In the genomic region with DNA sequence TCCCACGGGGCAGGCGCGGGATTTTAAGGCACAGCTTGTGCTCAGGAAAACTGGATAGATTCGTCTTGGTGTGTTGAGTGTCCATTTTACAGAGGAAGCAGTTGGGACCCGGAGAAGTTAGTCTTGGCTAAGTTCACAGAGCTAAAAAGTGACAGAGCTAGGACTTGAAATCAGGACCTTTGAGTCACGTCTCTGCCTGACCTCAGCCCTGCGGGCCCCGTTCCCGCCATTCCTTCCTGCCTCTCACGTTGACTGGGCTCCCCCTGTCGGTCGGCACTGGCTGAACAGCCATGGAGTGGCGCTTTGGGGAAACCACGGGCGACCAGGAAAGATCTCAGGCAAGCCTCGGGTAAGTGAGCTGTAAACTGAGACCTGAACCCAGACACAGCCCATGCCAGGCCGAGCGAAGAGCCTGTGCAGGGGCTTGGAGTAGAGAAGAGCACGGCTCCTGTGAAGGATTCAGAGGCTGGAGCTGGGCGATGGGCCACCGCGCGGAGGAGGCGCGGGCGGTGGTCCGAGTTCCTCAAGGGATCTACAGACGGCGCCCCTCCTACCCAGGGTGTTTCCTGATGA, we compare ENCODE assay signal across 8 cellular contexts. TPM values are rescaled to one million over a fixed set of nuclear protein-coding genes. Genes with fewer than 3 reads are reported as not detected.
DNase-seq lines count a peak whose midpoint lies in the region; ATAC-seq, FAIRE-seq and TF ChIP-seq lines count a peak whose summit lies in the region.

No MANE protein-coding gene starts in this region.

- CTCF ChIA-PET in GM12878 (lab: Yijun Ruan, JAX) = interaction anchor here (0.6 to 3.2 kb wide), 78 partner anchors 8 to 606 kb away, joined by 3 to 139 read pairs (median 4); a partner anchor contains a TSS

- H3K4me2 ChIP-seq in BLaER1 (peak overlapping the region; percentile 85), GM12878 (ENCODE audit: control insufficient read depth, insufficient read depth) (peak overlapping the region; percentile 95), skeletal muscle satellite cell (ENCODE audit: low read length) (peak overlapping the region; percentile 85)

- H3K9me3 ChIP-seq in BLaER1 (no peaks in the 10 kb centered on the region), GM12878 (replicated peaks; ENCODE audit: control insufficient read depth, insufficient read depth, low read length) (no peaks in the 10 kb centered on the region), skeletal muscle satellite cell (replicated peaks; ENCODE audit: low read length) (no peaks in the 10 kb centered on the region)

- H2AFZ ChIP-seq in GM12878 (ENCODE audit: control insufficient read depth, low read depth, low read length) = peak overlapping the region; percentile 91

- in situ Hi-C loops in GM12878 (cut with MboI) = loop anchor here (5.0 kb wide), 2 partner anchors 255 to 345 kb away; no protein-coding TSS in a partner anchor

- H3K27me3 ChIP-seq in BLaER1 = no peaks in the 10 kb centered on the region
- H3K27me3 ChIP-seq in GM12878 (replicated peaks in 1 of 2; ENCODE audit: control insufficient read depth in 2 of 2, insufficient read depth in 2 of 2, low read length in 1 of 2) = no peaks in the 10 kb centered on the region
- peaks cover 11% of the 10 kb centered on the region for H3K27me3 ChIP-seq in skeletal muscle satellite cell (ENCODE audit: control insufficient read depth, insufficient read depth, low read length)

- peak overlapping the region; percentile 60 for H3K9ac ChIP-seq in BLaER1
- peak overlapping the region; percentile 76 for H3K9ac ChIP-seq in GM12878 (ENCODE audit: control insufficient read depth, insufficient read depth, low read length)
- peak overlapping the region; percentile 49 for H3K9ac ChIP-seq in skeletal muscle satellite cell (ENCODE audit: low read depth, low read length)

- peaks cover 22% of the 10 kb centered on the region for H3K4me1 ChIP-seq in BLaER1
- peaks cover 22% of the 10 kb centered on the region for H3K4me1 ChIP-seq in GM12878 (ENCODE audit: control insufficient read depth, insufficient read depth, low read length)
- H3K4me1 ChIP-seq in skeletal muscle satellite cell (ENCODE audit: control insufficient read depth, insufficient read depth, low read length) = peaks cover 6% of the 10 kb centered on the region

- TF ChIP-seq EP300 in GM12878 (IDR thresholded peaks at IDR 0.05; ENCODE audit: borderline replicate concordance in 1 of 2, control insufficient read depth in 1 of 2, low read depth in 2 of 2, low read length in 2 of 2) = no peak

- 0 out of 2 replicates have a peak, but pooled peaks have one; percentile 19 for TF ChIP-seq POLR2A in GM12878 (IDR thresholded peaks at IDR 0.05; ENCODE audit: low read depth, low read length)

- no TSS peak for BruUV-seq in GM12878 (replicated peaks; lab: Mats Ljungman, UMichigan)

- intact Hi-C loops in GM12878 (cut with micrococcal nuclease; ENCODE audit: unreplicated experiment) = loop anchor here (1.0 to 2.0 kb wide), 3 partner anchors 255 to 429 kb away; no protein-coding TSS in a partner anchor

- ATAC-seq in GM19438 (IDR thresholded peaks at IDR 0.05; ENCODE audit: low read depth, unreplicated experiment) = peak; percentile 62
- ATAC-seq in GM12878 = peak; percentile 87

- peak; percentile 94 for FAIRE-seq in GM12878 (lab: Jason Lieb, UNC)

- WGBS in GM12878 (ENCODE audit: insufficient coverage, insufficient replicate concordance, low lambda C conversion rate, missing lambda C conversion rate) = 4% methylated on average over 29 of the region's 29 CpGs

- H3K27ac ChIP-seq in BLaER1 (peak overlapping the region; percentile 8; the same call in 1 of the 2 replicates), GM12878 (ENCODE audit: control insufficient read depth, insufficient read depth) (peak overlapping the region; percentile 27)

- H4K20me1 ChIP-seq in BLaER1 = no peaks in the 10 kb centered on the region
- H4K20me1 ChIP-seq in GM12878 (ENCODE audit: control insufficient read depth, insufficient read depth) = no peaks in the 10 kb centered on the region

- SMC1A ChIA-PET in GM12878 (lab: Charles Lee; ENCODE audit: uncharacterized antibody, unreplicated experiment) = interaction anchor here (0.6 to 3.2 kb wide), 43 partner anchors 10 to 520 kb away, joined by 3 to 128 read pairs (median 4); a partner anchor contains a TSS

- POLR2A ChIA-PET in GM12878 (lab: Charles Lee) = interaction anchor here (0.6 to 1.9 kb wide), 6 partner anchors 39 to 279 kb away, joined by 3 to 9 read pairs (median 5); no protein-coding TSS in a partner anchor

- DNase-seq in HS-5 (ENCODE audit: low read depth) (peak; percentile 56), T-helper 9 cell (peak; percentile 72), GM12878 (ENCODE audit: low read depth, low spot score) (peak; percentile 60), NCI-H2196 (lab: John Stamatoyannopoulos, UW; ENCODE audit: unreplicated experiment) (no peak)

- TF ChIP-seq CTCF in GM12878 (IDR thresholded peaks at IDR 0.05 in 2 of 3, conservative IDR thresholded peaks at IDR 0.05 in 1 of 3; ENCODE audit: control insufficient read depth in 2 of 3, extremely low read depth in 1 of 3, insufficient read depth in 1 of 3, low read depth in 3 of 3, low read length in 3 of 3) = peak; percentile 97 to 99 (median 98); a peak in 5 of 6 replicates

- H3K36me3 ChIP-seq in BLaER1 = no peaks in the 10 kb centered on the region
- H3K36me3 ChIP-seq in GM12878 (ENCODE audit: control insufficient read depth in 2 of 2, insufficient read depth in 2 of 2, low read length in 1 of 2) = no peaks in the 10 kb centered on the region
- no peaks in the 10 kb centered on the region for H3K36me3 ChIP-seq in skeletal muscle satellite cell (ENCODE audit: insufficient read depth, low read length)

- H3K4me3 ChIP-seq in BLaER1 (peak overlapping the region; percentile 59), GM12878 (peak overlapping the region; percentile 66), iPS-11a (ENCODE audit: low read depth, low read length) (peak overlapping the region; percentile 33), skeletal muscle satellite cell (ENCODE audit: low read length) (peak overlapping the region; percentile 62)

- H3K79me2 ChIP-seq in GM12878 (ENCODE audit: control insufficient read depth, insufficient read depth, low read length) = no peaks in the 10 kb centered on the region

- peak; percentile 97 for TF ChIP-seq RAD21 in GM12878 (IDR thresholded peaks at IDR 0.05; ENCODE audit: insufficient read depth, low read depth, low read length)

- RAD21 ChIA-PET in GM12878 (lab: Charles Lee; ENCODE audit: unreplicated experiment) = interaction anchor here (0.6 to 2.8 kb wide), 29 partner anchors 11 to 554 kb away, joined by 3 to 75 read pairs (median 5); no protein-coding TSS in a partner anchor

TF ChIP-seq in GM12878, 131 proteins besides CTCF, POLR2A, EP300 and RAD21 (continues in another document):
- TF ChIP-seq MEF2A (IDR thresholded peaks at IDR 0.05; ENCODE audit: insufficient read depth, low read depth, low read length) (peak; percentile 8; the same call in 1 of the 2 replicates), FOXM1 (IDR thresholded peaks at IDR 0.05; ENCODE audit: low read depth, low read length) (peak; percentile 60; the same call in 1 of the 2 replicates), TAF1 (IDR thresholded peaks at IDR 0.05; ENCODE audit: borderline replicate concordance, low read depth, low read length) (0 out of 2 replicates have a peak, but pooled peaks have one; percentile 27)
- TF ChIP-seq, protein P1, sequence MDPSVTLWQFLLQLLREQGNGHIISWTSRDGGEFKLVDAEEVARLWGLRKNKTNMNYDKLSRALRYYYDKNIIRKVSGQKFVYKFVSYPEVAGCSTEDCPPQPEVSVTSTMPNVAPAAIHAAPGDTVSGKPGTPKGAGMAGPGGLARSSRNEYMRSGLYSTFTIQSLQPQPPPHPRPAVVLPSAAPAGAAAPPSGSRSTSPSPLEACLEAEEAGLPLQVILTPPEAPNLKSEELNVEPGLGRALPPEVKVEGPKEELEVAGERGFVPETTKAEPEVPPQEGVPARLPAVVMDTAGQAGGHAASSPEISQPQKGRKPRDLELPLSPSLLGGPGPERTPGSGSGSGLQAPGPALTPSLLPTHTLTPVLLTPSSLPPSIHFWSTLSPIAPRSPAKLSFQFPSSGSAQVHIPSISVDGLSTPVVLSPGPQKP (IDR thresholded peaks at IDR 0.05; ENCODE audit: low read depth, low read length) = no peak

RNA-seq across cellular contexts. Expression of a gene that starts 54.1 kb away (rescaled TPM):
- not detected in 2 replicates for total RNA-seq in GM12878 (2013; cell fraction: nucleolus; rRNA removed)
- total RNA-seq in GM12878 (2014; rRNA removed) = not detected in 2 replicates
- total RNA-seq in GM12878 (2014; rRNA removed; fragmentation: Illumina TruSeq; extraction: Trizol) = not detected in 2 replicates
- not detected in 2 replicates for total RNA-seq in GM12878 (2021)
- polyA plus RNA-seq in GM12878 (2011; ENCODE audit: low read depth) = 0.17 TPM
- 0.05 TPM in 1 of 2 replicates, not detected in the other for polyA plus RNA-seq in GM12878 (2011; rRNA removed)
- polyA plus RNA-seq in GM12878 (2011; cell fraction: cytosol; rRNA removed) = 0.03 TPM in 1 of 2 replicates, not detected in the other
- polyA plus RNA-seq in GM12878 (2011; cell fraction: nucleus; rRNA removed) = 0.15 TPM in 1 of 2 replicates, not detected in the other
- 0.27 TPM in 1 of 2 replicates, not detected in the other for polyA plus RNA-seq in GM12878 (2012)
- not detected in 2 replicates for polyA plus RNA-seq in GM12878 (2014; fragmentation: Illumina TruSeq; extraction: Trizol)
- not detected for polyA plus RNA-seq in GM12878 (2014; fragmentation: Nextera tagmentation; extraction: Ambion mirVana)
- 0.53 TPM in 1 of 2 replicates, not detected in the other for polyA plus RNA-seq in GM12878 (2014; rRNA removed)
- under 1 TPM in 1 of 2 experiments, not detected in 1; 0.19 TPM for polyA plus RNA-seq in GM12878 (2016; fragmentation: Nextera tagmentation; extraction: Ambion mirVana)
- not detected in 2 replicates for polyA minus RNA-seq in GM12878 (2011; rRNA and poly(A)+ RNA removed)
- not detected in 2 replicates for polyA minus RNA-seq in GM12878 (2011; cell fraction: cytosol; rRNA and poly(A)+ RNA removed)
- not detected in 2 replicates for polyA minus RNA-seq in GM12878 (2011; cell fraction: nucleus; rRNA and poly(A)+ RNA removed)
- total RNA-seq in skeletal muscle satellite cell (2012; rRNA removed) = under 0.01 and 0.87 TPM in 2 replicates
